1 cellular context compared by ENCODE assay signal in the genomic region with DNA sequence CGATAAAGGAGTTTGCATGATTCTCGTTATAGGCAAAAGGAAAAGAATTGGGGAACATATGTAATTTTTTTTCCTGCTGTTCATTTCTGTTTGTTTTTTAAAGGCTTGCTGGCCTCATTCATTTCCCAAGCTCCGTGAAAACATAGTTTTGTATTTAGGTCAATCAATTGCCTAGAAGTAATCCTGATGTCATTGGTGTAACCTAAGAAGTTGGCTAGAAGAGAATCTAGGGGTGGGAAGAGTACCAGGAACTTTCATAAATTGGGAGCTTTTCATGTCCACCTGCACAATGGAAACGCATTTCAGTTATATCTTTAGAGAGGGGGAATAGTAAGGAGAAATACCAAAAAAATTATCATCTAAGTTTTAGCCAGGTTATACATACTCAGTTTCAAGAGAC.
TF ChIP-seq lines count a peak whose summit lies in the region.

No MANE protein-coding gene starts in this region.

TF ChIP-seq in A549, 52 proteins besides CTCF, POLR2A, EP300 and RAD21 (continued from another document):
- TF ChIP-seq, protein P1, sequence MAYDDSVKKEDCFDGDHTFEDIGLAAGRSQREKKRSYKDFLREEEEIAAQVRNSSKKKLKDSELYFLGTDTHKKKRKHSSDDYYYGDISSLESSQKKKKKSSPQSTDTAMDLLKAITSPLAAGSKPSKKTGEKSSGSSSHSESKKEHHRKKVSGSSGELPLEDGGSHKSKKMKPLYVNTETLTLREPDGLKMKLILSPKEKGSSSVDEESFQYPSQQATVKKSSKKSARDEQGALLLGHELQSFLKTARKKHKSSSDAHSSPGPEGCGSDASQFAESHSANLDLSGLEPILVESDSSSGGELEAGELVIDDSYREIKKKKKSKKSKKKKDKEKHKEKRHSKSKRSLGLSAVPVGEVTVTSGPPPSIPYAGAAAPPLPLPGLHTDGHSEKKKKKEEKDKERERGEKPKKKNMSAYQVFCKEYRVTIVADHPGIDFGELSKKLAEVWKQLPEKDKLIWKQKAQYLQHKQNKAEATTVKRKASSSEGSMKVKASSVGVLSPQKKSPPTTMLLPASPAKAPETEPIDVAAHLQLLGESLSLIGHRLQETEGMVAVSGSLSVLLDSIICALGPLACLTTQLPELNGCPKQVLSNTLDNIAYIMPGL (CRISPR knock-in tag; IDR thresholded peaks at IDR 0.05; ENCODE audit: borderline replicate concordance), result no peak
- no peak for TF ChIP-seq FOSB (CRISPR knock-in tag; IDR thresholded peaks at IDR 0.05)
- no peak for TF ChIP-seq ZC3H11A (IDR thresholded peaks at IDR 0.05)
- TF ChIP-seq BHLHE40 (IDR thresholded peaks at IDR 0.05; ENCODE audit: low read depth, low read length), result no peak
